Comparison of ENCODE assay signal across 17 cellular contexts in genomic region chr11:73466643-73467042, GRCh38.
"Had no signal": no experiment of that assay in that cellular context is flagged by ENCODE, and none has a peak within 500 bp of the region (broad histone marks: within the 10 kb centered on the region; RNA-seq: fewer than 3 reads in every experiment).

No MANE protein-coding gene starts in this region.

- H3K4me3 Mint-ChIP-seq: activated naive CD4-positive, alpha-beta T cell treated with anti-CD3 and anti-CD28 coated beads, Interleukin-2, amount 50 U/mL, for 24 hours; naive B cell; stimulated activated memory B cell treated with anti-CD40 and anti-IgM and Interleukin-4, amounts not matched to agents 10 μg/mL and 1 μg/mL and 100 μg/mL, for 72 hours had no signal

- DNase-seq: activated CD4-positive, alpha-beta T cell treated with anti-CD3 and anti-CD28 coated beads, Interleukin-2, amount 50 U/mL, for 1 hour; activated CD4-positive, CD25-positive, alpha-beta regulatory T cell treated with anti-CD3 and anti-CD28 coated beads, Interleukin-2, amount 50 U/mL, for 72 hours; activated gamma-delta T cell; dermis blood vessel endothelial cell; effector memory CD4-positive, alpha-beta T cell; esophagus squamous epithelium; hippocampal formation; islet precursor cell; naive B cell; ovary; right lobe of liver; stimulated activated CD4-positive, alpha-beta T cell treated with anti-CD3 and anti-CD28 coated beads, Interleukin-4, amount 100 ng/mL, for 24 hours; T1000; upper lobe of right lung had no signal

- H3K27me3 Mint-ChIP-seq: activated naive CD4-positive, alpha-beta T cell treated with anti-CD3 and anti-CD28 coated beads, Interleukin-2, amount 50 U/mL, for 24 hours; naive B cell; stimulated activated memory B cell treated with anti-CD40 and anti-IgM and Interleukin-4, amounts not matched to agents 10 μg/mL and 1 μg/mL and 100 μg/mL, for 72 hours had no signal

- H3K27me3 ChIP-seq: esophagus squamous epithelium, ovary, right lobe of liver, upper lobe of right lung had no signal

- H3K9me3 Mint-ChIP-seq: activated naive CD4-positive, alpha-beta T cell treated with anti-CD3 and anti-CD28 coated beads, Interleukin-2, amount 50 U/mL, for 24 hours; naive B cell; stimulated activated memory B cell treated with anti-CD40 and anti-IgM and Interleukin-4, amounts not matched to agents 10 μg/mL and 1 μg/mL and 100 μg/mL, for 72 hours had no signal

- H3K4me1 ChIP-seq: right lobe of liver had no signal

- ATAC-seq: right lobe of liver; stimulated activated memory B cell treated with anti-CD40 and anti-IgM and Interleukin-4, amounts not matched to agents 10 μg/mL and 1 μg/mL and 100 μg/mL, for 72 hours; upper lobe of right lung had no signal

- H3K27ac Mint-ChIP-seq: activated naive CD4-positive, alpha-beta T cell treated with anti-CD3 and anti-CD28 coated beads, Interleukin-2, amount 50 U/mL, for 24 hours; stimulated activated memory B cell treated with anti-CD40 and anti-IgM and Interleukin-4, amounts not matched to agents 10 μg/mL and 1 μg/mL and 100 μg/mL, for 72 hours had no signal

- H3K4me3 ChIP-seq: esophagus squamous epithelium, ovary, right lobe of liver, thoracic aorta, upper lobe of right lung had no signal

- H3K36me3 ChIP-seq: ovary, right lobe of liver, thoracic aorta, upper lobe of right lung had no signal

- H3K4me1 Mint-ChIP-seq: activated naive CD4-positive, alpha-beta T cell treated with anti-CD3 and anti-CD28 coated beads, Interleukin-2, amount 50 U/mL, for 24 hours had no signal

- H3K27ac ChIP-seq: esophagus squamous epithelium, ovary, right lobe of liver, upper lobe of right lung had no signal

- H3K9me3 ChIP-seq: esophagus squamous epithelium, ovary, right lobe of liver, thoracic aorta, upper lobe of right lung had no signal
